ENCODE assay signal across 14 cellular contexts in the genomic region with DNA sequence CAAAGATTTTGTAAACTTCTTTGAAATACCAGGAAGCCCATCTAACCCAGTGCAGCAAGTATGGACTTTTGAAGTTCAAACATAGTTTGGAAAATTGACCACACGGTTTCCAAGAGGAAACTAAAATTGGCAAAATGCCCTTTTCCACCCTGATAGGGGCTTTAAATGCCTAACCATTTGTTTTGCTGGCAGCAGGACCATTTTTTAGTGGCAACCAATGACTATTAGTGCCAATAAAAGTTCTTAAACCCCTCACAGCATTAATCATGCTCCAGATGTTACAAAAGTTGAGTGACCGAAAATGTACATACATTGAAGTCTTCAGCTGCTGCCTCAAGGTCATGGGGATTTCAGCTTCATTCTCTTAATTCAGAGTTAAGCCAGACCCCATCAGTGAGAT. TPM values are rescaled to one million over a fixed set of nuclear protein-coding genes. Genes with fewer than 3 reads are reported as not detected.
A peak's percentile ranks its signal among the peaks of the same experiment; 100 is the strongest.
DNase-seq lines count a peak whose midpoint lies in the region; ATAC-seq and TF ChIP-seq lines count a peak whose summit lies in the region.
"Had no signal": no experiment of that assay in that cellular context is flagged by ENCODE, and none has a peak within 500 bp of the region (broad histone marks: within the 10 kb centered on the region; RNA-seq: fewer than 3 reads in every experiment).

No MANE protein-coding gene starts in this region.

- H3K27ac ChIP-seq in PC-3 (ENCODE audit: low read length) (peak overlapping the region; percentile 80), suprapubic skin (peak overlapping the region; percentile 45)
- H3K27ac ChIP-seq: KMS-11 had no signal

- 52% methylated on average over 2 of the region's 2 CpGs for WGBS in suprapubic skin

- H3F3A ChIP-seq in PC-3 (ENCODE audit: low read length, unreplicated experiment) = no peaks in the 10 kb centered on the region

- TF ChIP-seq CTCF in PC-3 (conservative IDR thresholded peaks at IDR 0.05; ENCODE audit: low read depth, low read length) = no peak
- TF ChIP-seq CTCF in MCF 10A (IDR thresholded peaks at IDR 0.05; ENCODE audit: unreplicated experiment) = no peak
- TF ChIP-seq CTCF in suprapubic skin (IDR thresholded peaks at IDR 0.05) = no peak
- TF ChIP-seq CTCF in foreskin fibroblast (IDR thresholded peaks at IDR 0.05; ENCODE audit: low read depth, low read length) = no peak

- H3K4me1 ChIP-seq in PC-3 (ENCODE audit: insufficient read depth, low read length) = peaks cover 41% of the 10 kb centered on the region
- H3K4me1 ChIP-seq in suprapubic skin = peaks cover 30% of the 10 kb centered on the region

- H3K27me3 Mint-ChIP-seq in MCF 10A (ENCODE audit: insufficient read depth, unreplicated experiment) = no peaks in the 10 kb centered on the region
- H3K27me3 Mint-ChIP-seq: activated CD4-positive, alpha-beta memory T cell treated with anti-CD3 and anti-CD28 coated beads for 36 hours; CD4-positive, alpha-beta T cell had no signal

- no peak for ATAC-seq in PC-3
- ATAC-seq: Right ventricle myocardium inferior had no signal

- H3K36me3 Mint-ChIP-seq in MCF 10A (ENCODE audit: insufficient read depth, unreplicated experiment) = peaks cover 12% of the 10 kb centered on the region
- H3K36me3 Mint-ChIP-seq: activated CD4-positive, alpha-beta memory T cell treated with anti-CD3 and anti-CD28 coated beads for 36 hours had no signal

- H3K4me2 ChIP-seq in PC-3 (ENCODE audit: low read length) = peak overlapping the region; percentile 73
- H3K4me2 ChIP-seq: KMS-11 had no signal

- peak overlapping the region; percentile 94 for H3K27ac Mint-ChIP-seq in MCF 10A (ENCODE audit: low read depth, unreplicated experiment)
- H3K27ac Mint-ChIP-seq: activated CD4-positive, alpha-beta memory T cell treated with anti-CD3 and anti-CD28 coated beads for 36 hours; CD4-positive, alpha-beta T cell had no signal

- TF ChIP-seq POLR2A in suprapubic skin (IDR thresholded peaks at IDR 0.05) = no peak

- no peaks in the 10 kb centered on the region for H3K79me2 ChIP-seq in PC-3 (ENCODE audit: low read length)

- no TSS peak for BruUV-seq in PC-3 (replicated peaks; lab: Mats Ljungman, UMichigan)
- no TSS peak for BruUV-seq in MCF 10A (replicated peaks; lab: Mats Ljungman, UMichigan)

- no peaks in the 10 kb centered on the region for H3K9me2 ChIP-seq in PC-3 (replicated peaks; ENCODE audit: low read length)

- H3K4me3 ChIP-seq in PC-3 (ENCODE audit: low read length) = peak overlapping the region; percentile 48
- H3K4me3 ChIP-seq in suprapubic skin = no peak overlapping the region
- no peak overlapping the region for H3K4me3 ChIP-seq in foreskin fibroblast (ENCODE audit: low read depth in 1 of 2, low read length in 2 of 2)

- H3K9ac ChIP-seq in PC-3 (ENCODE audit: low read length) = peak overlapping the region; percentile 41
- H3K9ac ChIP-seq: KMS-11 had no signal

- no peak for TF ChIP-seq EP300 in suprapubic skin (IDR thresholded peaks at IDR 0.05)

- POLR2A ChIA-PET in PC-3 (lab: Charles Lee; ENCODE audit: unreplicated experiment) (no interaction called here), MCF 10A (lab: Yijun Ruan, JAX) (interaction anchor here (0.7 to 10.0 kb wide), 23 partner anchors 10 to 271 kb away, joined by 3 to 189 read pairs (median 10); partner anchors contain the start of genes ENAH, LBR, PYCR2 and SRP9)

- no peaks in the 10 kb centered on the region for H3K9me3 ChIP-seq in PC-3 (ENCODE audit: low read length)
- H3K9me3 ChIP-seq in suprapubic skin = no peaks in the 10 kb centered on the region

- H3K9me3 Mint-ChIP-seq in MCF 10A (ENCODE audit: unreplicated experiment) = peaks cover 10% of the 10 kb centered on the region
- H3K9me3 Mint-ChIP-seq: CD4-positive, alpha-beta T cell had no signal

- intact Hi-C loops in PC-3 (cut with micrococcal nuclease) = no loop called here
- intact Hi-C loops in MCF 10A (cut with micrococcal nuclease) = no loop called here

- H3K36me3 ChIP-seq in PC-3 (ENCODE audit: low read depth, low read length) = no peaks in the 10 kb centered on the region
- no peaks in the 10 kb centered on the region for H3K36me3 ChIP-seq in suprapubic skin

- CTCF ChIA-PET in PC-3 (lab: Charles Lee) (interaction anchor here (1.0 to 3.0 kb wide), 3 partner anchors 73 to 217 kb away, joined by 3 to 21 read pairs (median 4); partner anchors contain the start of gene SRP9), MCF 10A (lab: Yijun Ruan, JAX) (interaction anchor here (0.5 to 8.6 kb wide), 10 partner anchors 10 to 218 kb away, joined by 3 to 50 read pairs (median 4); no protein-coding TSS in a partner anchor)

- 0 out of 2 replicates have a peak overlapping the region, but pooled peaks have one; percentile 40 for H2AFZ ChIP-seq in PC-3 (ENCODE audit: low read length)

- H3K27me3 ChIP-seq in PC-3 (ENCODE audit: low read length) (no peaks in the 10 kb centered on the region), suprapubic skin (no peaks in the 10 kb centered on the region)

- DNase-seq in PC-3 (peak; percentile 52), MCF 10A (ENCODE audit: unreplicated experiment) (no peak), lung microvascular endothelial cell (ENCODE audit: low read depth in 2 of 2) (peak; percentile 35 to 94), suprapubic skin (ENCODE audit: low spot score in 2 of 2) (no peak), foreskin fibroblast (no peak), inferior parietal cortex (ENCODE audit: extremely low spot score) (no peak), D341Med (ENCODE audit: low spot score) (no peak)
- DNase-seq: activated CD4-positive, alpha-beta memory T cell treated with anti-CD3 and anti-CD28 coated beads for 36 hours; CD4-positive, alpha-beta T cell; NCI-H526; retina; stimulated activated naive CD4-positive, alpha-beta T cell treated with Interleukin-2 at 50 U/mL for 16 hours had no signal

- peaks cover 34% of the 10 kb centered on the region for H3K4me1 Mint-ChIP-seq in MCF 10A (ENCODE audit: insufficient read depth, unreplicated experiment)

- peak overlapping the region; percentile 68 for H3K4me3 Mint-ChIP-seq in MCF 10A (ENCODE audit: unreplicated experiment)
- H3K4me3 Mint-ChIP-seq: activated CD4-positive, alpha-beta memory T cell treated with anti-CD3 and anti-CD28 coated beads for 36 hours; CD4-positive, alpha-beta T cell had no signal

- no peaks in the 10 kb centered on the region for H4K20me1 ChIP-seq in PC-3 (ENCODE audit: low read length)

RNA-seq across cellular contexts. Expression of gene ENAH, which starts 46.4 kb away (rescaled TPM):
- 96.6 and 101 TPM in 2 replicates for total RNA-seq in PC-3 (2014; rRNA removed)
- total RNA-seq in MCF 10A (2022) = 346 and 420 TPM in 2 replicates
- 8.9 and 12.6 TPM in 2 replicates for total RNA-seq in lung microvascular endothelial cell
- total RNA-seq in suprapubic skin = 10 to 100 TPM; 33.5 to 44.6 (median 41.8) TPM
- total RNA-seq: CD4-positive, alpha-beta T cell had no signal

Comparison
In these comparisons a context has a peak if more than half of its experiments do, and no peak if none do; other contexts are left out.
1. DNase-seq: peak in PC-3 (single experiment) and lung microvascular endothelial cell (2 of 2); none in MCF 10A (single experiment), suprapubic skin (0 of 2), foreskin fibroblast (0 of 2), inferior parietal cortex (single experiment) and D341Med (single experiment).